ENCODE assay signal across 9 cellular contexts in genomic region chr14:58107947-58108552, GRCh38. TPM values are rescaled to one million over a fixed set of nuclear protein-coding genes. Genes with fewer than 3 reads are reported as not detected.
A peak's percentile ranks its signal among the peaks of the same experiment; 100 is the strongest.
DNase-seq lines count a peak whose midpoint lies in the region; ATAC-seq, FAIRE-seq and TF ChIP-seq lines count a peak whose summit lies in the region.
"Had no signal": no experiment of that assay in that cellular context is flagged by ENCODE, and none has a peak within 500 bp of the region (broad histone marks: within the 10 kb centered on the region; RNA-seq: fewer than 3 reads in every experiment).

No MANE protein-coding gene starts in this region.

- no peak overlapping the region for H3K27ac Mint-ChIP-seq in type B pancreatic cell
- H3K27ac Mint-ChIP-seq: dendritic cell treated with granulocyte-macrophage colony-stimulating factor and Interleukin-4, amounts not matched to agents 40 ng/mL and 50 ng/mL, for 4 days had no signal

- H3K4me3 ChIP-seq in NB4 (ENCODE audit: low read depth, low read length) (no peak overlapping the region), lung (no peak overlapping the region)

- FAIRE-seq in colon (lab: Jason Lieb, UNC): peak; percentile 5

- H3K4me1 ChIP-seq in lung (ENCODE audit: control insufficient read depth in 2 of 2, insufficient read depth in 2 of 2, low read length in 2 of 2): no peaks in the 10 kb centered on the region

- TF ChIP-seq POLR2A in NB4 (IDR thresholded peaks at IDR 0.05; ENCODE audit: extremely low read depth, insufficient read length): no peak

- WGBS in lung, 2 donors: 24 to 28% methylated on average over 4 of the region's 4 CpGs

- DNase-seq in activated gamma-delta T cell treated with Interleukin-2 at 50 U/mL for 16 hours (peak; percentile 10), activated gamma-delta T cell (lab: John Stamatoyannopoulos, UW) (no peak), NB4 (ENCODE audit: low read depth) (peak; percentile 64), lung (ENCODE audit: low spot score) (no peak), type B pancreatic cell (ENCODE audit: extremely low spot score, unreplicated experiment) (no peak)

- no peaks in the 10 kb centered on the region for H3K36me3 Mint-ChIP-seq in type B pancreatic cell

- no peaks in the 10 kb centered on the region for H3K9me3 Mint-ChIP-seq in type B pancreatic cell
- H3K9me3 Mint-ChIP-seq: dendritic cell treated with granulocyte-macrophage colony-stimulating factor and Interleukin-4, amounts not matched to agents 40 ng/mL and 50 ng/mL, for 4 days had no signal

- H3K9me3 ChIP-seq in lung (ENCODE audit: control insufficient read depth in 2 of 2, insufficient read depth in 1 of 2, low read length in 1 of 2): no peaks in the 10 kb centered on the region

- ATAC-seq in SK-N-SH treated with all-trans-retinoic acid at 6 μM for 48 hours (peak; percentile 82), lung (ENCODE audit: insufficient read depth, low FRiP score) (peak; percentile 66), HG02970 (IDR thresholded peaks at IDR 0.05; ENCODE audit: low FRiP score, unreplicated experiment) (no peak)

- peak; percentile 67 for TF ChIP-seq CTCF in NB4 (IDR thresholded peaks at IDR 0.05; ENCODE audit: low read depth, low read length)
- peak; percentile 37 for TF ChIP-seq CTCF in lung (IDR thresholded peaks at IDR 0.05; ENCODE audit: control extremely low read depth, extremely low read depth)
- TF ChIP-seq CTCF in type B pancreatic cell (conservative IDR thresholded peaks at IDR 0.05): peak; percentile 87

- peaks cover 3% of the 10 kb centered on the region for H3K4me1 Mint-ChIP-seq in type B pancreatic cell (ENCODE audit: unreplicated experiment)

- no peaks in the 10 kb centered on the region for H3K36me3 ChIP-seq in lung (ENCODE audit: control insufficient read depth in 2 of 2, insufficient read depth in 2 of 2, low read length in 2 of 2)

- H3K4me3 Mint-ChIP-seq in type B pancreatic cell: no peak overlapping the region
- H3K4me3 Mint-ChIP-seq: dendritic cell treated with granulocyte-macrophage colony-stimulating factor and Interleukin-4, amounts not matched to agents 40 ng/mL and 50 ng/mL, for 4 days had no signal

- no peak overlapping the region for H3K27ac ChIP-seq in lung (ENCODE audit: low read depth in 1 of 2, low read length in 1 of 2)

- peaks cover 7% of the 10 kb centered on the region for H3K27me3 Mint-ChIP-seq in type B pancreatic cell

- H3K27me3 ChIP-seq in lung (ENCODE audit: control insufficient read depth, insufficient read depth): no peaks in the 10 kb centered on the region

TF ChIP-seq in SK-N-SH treated with all-trans-retinoic acid at 6 μM for 48 hours, 23 proteins besides CTCF, POLR2A, EP300 and RAD21:
- TF ChIP-seq CSRNP3 (CRISPR knock-in tag; IDR thresholded peaks at IDR 0.05): no peak
- TF ChIP-seq ZFP3 (CRISPR knock-in tag; IDR thresholded peaks at IDR 0.05): no peak
- TF ChIP-seq PPARA (CRISPR knock-in tag; IDR thresholded peaks at IDR 0.05; ENCODE audit: borderline replicate concordance): no peak
- no peak for TF ChIP-seq SNAI2 (CRISPR knock-in tag; IDR thresholded peaks at IDR 0.05)
- TF ChIP-seq BACH2 (CRISPR knock-in tag; IDR thresholded peaks at IDR 0.05; ENCODE audit: borderline replicate concordance): no peak
- TF ChIP-seq, protein P1, sequence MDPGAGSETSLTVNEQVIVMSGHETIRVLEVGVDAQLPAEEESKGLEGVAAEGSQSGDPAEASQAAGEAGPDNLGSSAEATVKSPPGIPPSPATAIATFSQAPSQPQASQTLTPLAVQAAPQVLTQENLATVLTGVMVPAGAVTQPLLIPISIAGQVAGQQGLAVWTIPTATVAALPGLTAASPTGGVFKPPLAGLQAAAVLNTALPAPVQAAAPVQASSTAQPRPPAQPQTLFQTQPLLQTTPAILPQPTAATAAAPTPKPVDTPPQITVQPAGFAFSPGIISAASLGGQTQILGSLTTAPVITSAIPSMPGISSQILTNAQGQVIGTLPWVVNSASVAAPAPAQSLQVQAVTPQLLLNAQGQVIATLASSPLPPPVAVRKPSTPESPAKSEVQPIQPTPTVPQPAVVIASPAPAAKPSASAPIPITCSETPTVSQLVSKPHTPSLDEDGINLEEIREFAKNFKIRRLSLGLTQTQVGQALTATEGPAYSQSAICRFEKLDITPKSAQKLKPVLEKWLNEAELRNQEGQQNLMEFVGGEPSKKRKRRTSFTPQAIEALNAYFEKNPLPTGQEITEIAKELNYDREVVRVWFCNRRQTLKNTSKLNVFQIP (CRISPR knock-in tag; IDR thresholded peaks at IDR 0.05; ENCODE audit: borderline replicate concordance, low read depth): no peak
- TF ChIP-seq ZC3H10 (CRISPR knock-in tag; IDR thresholded peaks at IDR 0.05): no peak
- no peak for TF ChIP-seq TOX (CRISPR knock-in tag; IDR thresholded peaks at IDR 0.05; ENCODE audit: borderline replicate concordance)
TF ChIP-seq in SK-N-SH treated with all-trans-retinoic acid at 6 μM for 48 hours: peak in this region for 0.

RNA-seq across cellular contexts. Expression of gene ARMH4, which starts 44.0 kb away (rescaled TPM):
- 10 to 100 TPM in 1 of 2 donors, 1 to 10 TPM in 1; 1.8 to 14.2 TPM for total RNA-seq in lung
- under 1 TPM; 0.40 to 0.47 TPM for polyA plus RNA-seq in lung
- 7.5 and 22.0 TPM in 2 replicates for total RNA-seq in type B pancreatic cell (ENCODE audit: low replicate concordance)

Comparison
In these comparisons a context has a peak if more than half of its experiments do, and no peak if none do; other contexts are left out.
1. DNase-seq: peak in activated gamma-delta T cell treated with Interleukin-2 at 50 U/mL for 16 hours (single experiment) and NB4 (single experiment); none in activated gamma-delta T cell (single experiment), lung (single experiment) and type B pancreatic cell (single experiment).
2. CTCF ChIP-seq: peak in every context shown above with its lines; median percentile 87 in type B pancreatic cell; 67 in NB4; 37 in lung.